9 cellular contexts compared by ENCODE assay signal in genomic region chr22:29727248-29727551, GRCh38. TPM values are rescaled to one million over a fixed set of nuclear protein-coding genes. Genes with fewer than 3 reads are reported as not detected.
DNase-seq lines count a peak whose midpoint lies in the region; ATAC-seq, FAIRE-seq and TF ChIP-seq lines count a peak whose summit lies in the region.
"Had no signal": no experiment of that assay in that cellular context is flagged by ENCODE, and none has a peak within 500 bp of the region (broad histone marks: within the 10 kb centered on the region; RNA-seq: fewer than 3 reads in every experiment).

No MANE protein-coding gene starts in this region.

- H3K4me1 ChIP-seq in heart left ventricle, result no peaks in the 10 kb centered on the region

- H3K4me3 ChIP-seq in heart left ventricle (no peak overlapping the region), lower leg skin (ENCODE audit: low read depth, poor library complexity, severe bottlenecking) (no peak overlapping the region)

- TF ChIP-seq POLR2A in heart left ventricle (IDR thresholded peaks at IDR 0.05), result no peak
- TF ChIP-seq POLR2A in lower leg skin (IDR thresholded peaks at IDR 0.05), result no peak

- peaks cover 0 to 19% (median 7%) of the 10 kb centered on the region in 9 donors for H3K36me3 ChIP-seq in heart left ventricle

- WGBS in heart left ventricle, 4 donors, result 3 to 6% (median 5%) methylated on average over 7 to 12 of the region's 12 CpGs
- WGBS in lower leg skin, 2 donors, result 6 to 9% methylated on average over 10 to 11 of the region's 12 CpGs

- intact Hi-C loops in Right ventricle myocardium inferior (cut with DNase I) (no loop called here), cardiac septum (cut with DNase I) (no loop called here), heart left ventricle (cut with DNase I) (no loop called here), lower leg skin (cut with DNase I; ENCODE audit: low total_unique reads) (no loop called here)

- ATAC-seq in Right ventricle myocardium inferior (peak; percentile 58), SK-N-SH treated with all-trans-retinoic acid at 6 μM for 48 hours (peak; percentile 64), heart left ventricle (peak in 3 of 4 donors; percentile 28 to 56 (median 33)), GM18907 (IDR thresholded peaks at IDR 0.05; ENCODE audit: unreplicated experiment) (no peak), GM18909 (IDR thresholded peaks at IDR 0.05; ENCODE audit: poor library complexity, unreplicated experiment) (no peak)

- FAIRE-seq in urothelium cell line (lab: Jason Lieb, UNC), result no peak

- peaks cover 0 to 18% (median 3%) of the 10 kb centered on the region in 9 donors for H3K27me3 ChIP-seq in heart left ventricle

- no peaks in the 10 kb centered on the region for H3K9me3 ChIP-seq in heart left ventricle

- no peak overlapping the region for H3K27ac ChIP-seq in heart left ventricle

- peak in 10 of 12 donors; percentile 23 to 47 (median 40) for TF ChIP-seq CTCF in heart left ventricle (IDR thresholded peaks at IDR 0.05)
- no peak for TF ChIP-seq CTCF in lower leg skin (IDR thresholded peaks at IDR 0.05)

- DNase-seq in Right ventricle myocardium inferior (ENCODE audit: missing footprints) (peak; percentile 80), cardiac septum (ENCODE audit: low spot score) (no peak), heart left ventricle (peak in 1 of 5 donors; percentile 47), urothelium cell line (ENCODE audit: low spot score) (peak; percentile 65), lower leg skin (ENCODE audit: low spot score in 2 of 2) (no peak)
- DNase-seq: mammary epithelial cell had no signal

TF ChIP-seq in SK-N-SH treated with all-trans-retinoic acid at 6 μM for 48 hours, 23 proteins besides CTCF, POLR2A, EP300 and RAD21:
- TF ChIP-seq BACH2 (CRISPR knock-in tag; IDR thresholded peaks at IDR 0.05; ENCODE audit: borderline replicate concordance) (no peak), ZFP3 (CRISPR knock-in tag; IDR thresholded peaks at IDR 0.05) (no peak), ISL1 (CRISPR knock-in tag; IDR thresholded peaks at IDR 0.05) (no peak), CREB5 (CRISPR knock-in tag; IDR thresholded peaks at IDR 0.05; ENCODE audit: low read depth) (no peak), CSRNP3 (CRISPR knock-in tag; IDR thresholded peaks at IDR 0.05) (no peak)

RNA-seq across cellular contexts. Expression of gene CABP7, which starts 7.4 kb away (rescaled TPM):
- total RNA-seq in Right ventricle myocardium inferior (not detected), cardiac septum (not detected), heart left ventricle (not detected), lower leg skin (not detected)
- polyA plus RNA-seq in heart left ventricle, result under 1 TPM; 0.03 to 0.11 TPM
- polyA plus RNA-seq: mammary epithelial cell had no signal

RNA-seq across cellular contexts. Expression of gene ZMAT5, which starts 39.6 kb away (rescaled TPM):
- 21.7 TPM for total RNA-seq in Right ventricle myocardium inferior
- total RNA-seq in cardiac septum, result 17.1 TPM
- total RNA-seq in heart left ventricle, result 10 to 100 TPM; 19.4 to 28.9 (median 20.9) TPM
- polyA plus RNA-seq in heart left ventricle, result 10 to 100 TPM; 30.1 to 37.2 TPM
- total RNA-seq in lower leg skin, result 10 to 100 TPM; 17.2 to 30.1 (median 21.8) TPM

RNA-seq across cellular contexts. Expression of gene UQCR10, which starts 40.0 kb away (rescaled TPM):
- 381 TPM for total RNA-seq in Right ventricle myocardium inferior
- total RNA-seq in cardiac septum, result 271 TPM
- total RNA-seq in heart left ventricle, result 100 to 1,000 TPM; 244 to 396 (median 299) TPM
- 1,000 to 10,000 TPM in 1 of 2 donors, 100 to 1,000 TPM in 1; 355 to 1,063 TPM for polyA plus RNA-seq in heart left ventricle
- total RNA-seq in lower leg skin, result 10 to 100 TPM; 23.1 to 65.8 (median 44.3) TPM

Comparison
In these comparisons a context has a peak if more than half of its experiments do, and no peak if none do; other contexts are left out.
1. DNase-seq: peak in Right ventricle myocardium inferior (single experiment) and urothelium cell line (single experiment); none in cardiac septum (single experiment) and lower leg skin (0 of 2).
2. ATAC-seq: peak in Right ventricle myocardium inferior (single experiment), SK-N-SH treated with all-trans-retinoic acid at 6 μM for 48 hours (single experiment) and heart left ventricle (3 of 4); none in GM18907 (single experiment) and GM18909 (single experiment).
3. CTCF ChIP-seq: peak in heart left ventricle (10 of 12); none in lower leg skin (0 of 3).